11 cellular contexts compared by ENCODE assay signal in the genomic region with DNA sequence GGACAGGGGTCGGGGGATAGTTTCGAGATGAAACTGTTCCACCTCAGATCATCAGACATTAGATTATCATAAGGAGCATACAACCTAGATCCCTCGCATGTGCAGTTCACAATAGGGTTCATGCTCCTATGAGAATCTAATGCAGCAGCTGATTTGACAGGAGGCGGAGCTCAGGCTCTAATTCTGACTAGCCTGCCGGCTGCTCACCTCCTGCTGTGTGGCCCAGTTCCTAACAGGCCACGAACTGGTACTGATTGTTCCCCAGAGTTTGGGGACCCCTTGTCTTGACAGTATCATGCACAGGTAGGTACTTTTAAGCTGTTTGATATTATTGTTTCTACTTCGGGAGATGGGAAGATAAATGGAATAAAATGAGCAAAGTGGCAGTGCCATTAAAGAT.
DNase-seq lines count a peak whose midpoint lies in the region; ATAC-seq, FAIRE-seq and TF ChIP-seq lines count a peak whose summit lies in the region.
"Had no signal": no experiment of that assay in that cellular context is flagged by ENCODE, and none has a peak within 500 bp of the region (broad histone marks: within the 10 kb centered on the region; RNA-seq: fewer than 3 reads in every experiment).

No MANE protein-coding gene starts in this region.

- TF ChIP-seq POLR2A in vagina (IDR thresholded peaks at IDR 0.05), result no peak

- FAIRE-seq in urothelium cell line (lab: Jason Lieb, UNC), result peak; percentile 17

- peak; percentile 40 for ATAC-seq in HG02970 (IDR thresholded peaks at IDR 0.05; ENCODE audit: low FRiP score, unreplicated experiment)

- DNase-seq in activated naive CD4-positive, alpha-beta T cell treated with anti-CD3 and anti-CD28 coated beads, Interleukin-2, amount 10 ng/mL, durations not matched to agents 7 days and 5 days, result no peak
- DNase-seq in activated naive CD4-positive, alpha-beta T cell (lab: John Stamatoyannopoulos, UW), result no peak
- no peak for DNase-seq in urothelium cell line (ENCODE audit: low spot score)
- DNase-seq in SKM-1 (lab: John Stamatoyannopoulos, UW; ENCODE audit: unreplicated experiment), result no peak
- DNase-seq in AG08396 (ENCODE audit: low spot score), result no peak
- DNase-seq in vagina (ENCODE audit: extremely low spot score in 2 of 2), result no peak
- DNase-seq: SK-N-SH had no signal

- peaks cover 24% of the 10 kb centered on the region for H3K4me1 Mint-ChIP-seq in activated naive CD4-positive, alpha-beta T cell treated with anti-CD3 and anti-CD28 coated beads, Interleukin-2, amount 10 ng/mL, durations not matched to agents 7 days and 5 days
- peaks cover 18% of the 10 kb centered on the region for H3K4me1 Mint-ChIP-seq in T-helper 1 cell treated with Interleukin-12 subunit alpha and Interleukin-12 subunit beta and Interleukin-4 antibody, amounts not matched to agents 30 μg/mL and 1 μg/mL, for 36 hours (ENCODE audit: low read depth)

- peaks cover 55% of the 10 kb centered on the region for H3K36me3 Mint-ChIP-seq in activated naive CD4-positive, alpha-beta T cell treated with anti-CD3 and anti-CD28 coated beads, Interleukin-2, amount 10 ng/mL, durations not matched to agents 7 days and 5 days
- H3K36me3 Mint-ChIP-seq in T-helper 1 cell treated with Interleukin-12 subunit alpha and Interleukin-12 subunit beta and Interleukin-4 antibody, amounts not matched to agents 30 μg/mL and 1 μg/mL, for 36 hours (ENCODE audit: low read depth), result peaks cover 35% of the 10 kb centered on the region

- no peak for TF ChIP-seq CTCF in vagina (IDR thresholded peaks at IDR 0.05)

- H3K36me3 ChIP-seq in vagina, result no peaks in the 10 kb centered on the region

- H3K27me3 ChIP-seq in vagina, result no peaks in the 10 kb centered on the region

- peaks cover 4% of the 10 kb centered on the region for H3K9me3 Mint-ChIP-seq in activated naive CD4-positive, alpha-beta T cell treated with anti-CD3 and anti-CD28 coated beads, Interleukin-2, amount 10 ng/mL, durations not matched to agents 7 days and 5 days
- peaks cover 3% of the 10 kb centered on the region for H3K9me3 Mint-ChIP-seq in T-helper 1 cell treated with Interleukin-12 subunit alpha and Interleukin-12 subunit beta and Interleukin-4 antibody, amounts not matched to agents 30 μg/mL and 1 μg/mL, for 36 hours

- no peak overlapping the region for H3K4me3 ChIP-seq in vagina
- H3K4me3 ChIP-seq: coronary artery, lung had no signal

- H3K4me3 Mint-ChIP-seq in activated naive CD4-positive, alpha-beta T cell treated with anti-CD3 and anti-CD28 coated beads, Interleukin-2, amount 10 ng/mL, durations not matched to agents 7 days and 5 days, result no peak overlapping the region
- peak overlapping the region; percentile 75 for H3K4me3 Mint-ChIP-seq in T-helper 1 cell treated with Interleukin-12 subunit alpha and Interleukin-12 subunit beta and Interleukin-4 antibody, amounts not matched to agents 30 μg/mL and 1 μg/mL, for 36 hours

- intact Hi-C loops in vagina (cut with DNase I), result no loop called here

- H3K4me1 ChIP-seq in vagina, result no peaks in the 10 kb centered on the region

- CTCF ChIA-PET in activated naive CD4-positive, alpha-beta T cell treated with anti-CD3 and anti-CD28 coated beads, Interleukin-2, amount 10 ng/mL, durations not matched to agents 7 days and 5 days (lab: Charles Lee), result no interaction called here

- no peaks in the 10 kb centered on the region for H3K27me3 Mint-ChIP-seq in activated naive CD4-positive, alpha-beta T cell treated with anti-CD3 and anti-CD28 coated beads, Interleukin-2, amount 10 ng/mL, durations not matched to agents 7 days and 5 days
- no peaks in the 10 kb centered on the region for H3K27me3 Mint-ChIP-seq in T-helper 1 cell treated with Interleukin-12 subunit alpha and Interleukin-12 subunit beta and Interleukin-4 antibody, amounts not matched to agents 30 μg/mL and 1 μg/mL, for 36 hours (ENCODE audit: low read depth)

- no peak overlapping the region for H3K27ac ChIP-seq in vagina
- H3K27ac ChIP-seq: coronary artery had no signal

- peak overlapping the region; percentile 24 for H3K27ac Mint-ChIP-seq in activated naive CD4-positive, alpha-beta T cell treated with anti-CD3 and anti-CD28 coated beads, Interleukin-2, amount 10 ng/mL, durations not matched to agents 7 days and 5 days
- peak overlapping the region; percentile 87 for H3K27ac Mint-ChIP-seq in T-helper 1 cell treated with Interleukin-12 subunit alpha and Interleukin-12 subunit beta and Interleukin-4 antibody, amounts not matched to agents 30 μg/mL and 1 μg/mL, for 36 hours

- no peaks in the 10 kb centered on the region for H3K9me3 ChIP-seq in vagina
- H3K9me3 ChIP-seq: SK-N-SH had no signal
